8 cellular contexts compared by ENCODE assay signal in genomic region chr3:196941846-196942225, GRCh38. TPM values are rescaled to one million over a fixed set of nuclear protein-coding genes. Genes with fewer than 3 reads are reported as not detected.
DNase-seq lines count a peak whose midpoint lies in the region; ATAC-seq, FAIRE-seq and TF ChIP-seq lines count a peak whose summit lies in the region.

No MANE protein-coding gene starts in this region.

- FAIRE-seq in GM19239 (lab: Jason Lieb, UNC) = peak; percentile 21

- peaks cover 5% of the 10 kb centered on the region for H3K36me3 ChIP-seq in BJ (ENCODE audit: control insufficient read depth, insufficient read depth, low read length)
- peaks cover 37% of the 10 kb centered on the region for H3K36me3 ChIP-seq in left ventricle myocardium inferior
- H3K36me3 ChIP-seq in sigmoid colon = peaks cover 9 to 28% (median 17%) of the 10 kb centered on the region in 4 donors

- peak; percentile 22 for ATAC-seq in HG03442 (IDR thresholded peaks at IDR 0.05; ENCODE audit: unreplicated experiment)

- intact Hi-C loops in left ventricle myocardium inferior (cut with micrococcal nuclease) (no loop called here), sigmoid colon (cut with DNase I) (loop anchor here (1.0 to 10.0 kb wide), 6 partner anchors 28 to 373 kb away; partner anchors contain the start of genes CEP19, FBXO45, PIGX and SENP5)

- no peak for DNase-seq in BJ (ENCODE audit: low read depth)
- DNase-seq in GM19239 (ENCODE audit: insufficient read length, low spot score) = no peak
- DNase-seq in SIG-M5 treated with dmso at 0.1 percent for 504 hours (lab: John Stamatoyannopoulos, UW; ENCODE audit: unreplicated experiment) = peak; percentile 63
- peak; percentile 75 for DNase-seq in activated naive CD4-positive, alpha-beta T cell treated with anti-CD3 and anti-CD28 coated beads, Interleukin-2, amount 50 U/mL, for 16 hours
- DNase-seq in left ventricle myocardium inferior = peak; percentile 30
- no peak for DNase-seq in sigmoid colon
- no peak for DNase-seq in globus pallidus (ENCODE audit: low spot score)

- H3K27ac ChIP-seq in left ventricle myocardium inferior (replicated peaks) = peak overlapping the region; percentile 90
- H3K27ac ChIP-seq in sigmoid colon = peak overlapping the region; percentile 86 to 94 (median 94)

- POLR2A ChIA-PET in BJ (lab: Charles Lee) = no interaction called here

- H3K4me1 ChIP-seq in left ventricle myocardium inferior (peaks cover 47% of the 10 kb centered on the region), sigmoid colon (peaks cover 0 to 37% (median 25%) of the 10 kb centered on the region in 4 donors)

- no peak for TF ChIP-seq EP300 in sigmoid colon (IDR thresholded peaks at IDR 0.05)

- no peaks in the 10 kb centered on the region for H3K27me3 ChIP-seq in BJ (ENCODE audit: control insufficient read depth, insufficient read depth, low read length)
- no peaks in the 10 kb centered on the region for H3K27me3 ChIP-seq in left ventricle myocardium inferior (ENCODE audit: low read depth)
- no peaks in the 10 kb centered on the region for H3K27me3 ChIP-seq in sigmoid colon

- WGBS in sigmoid colon, 2 donors = 0 to 1% methylated on average over 28 of the region's 28 CpGs

- peak overlapping the region; percentile 54 for H3K4me3 ChIP-seq in BJ (ENCODE audit: low read depth, low read length)
- peak overlapping the region; percentile 91 for H3K4me3 ChIP-seq in left ventricle myocardium inferior
- peak overlapping the region; percentile 84 to 100 (median 98) for H3K4me3 ChIP-seq in sigmoid colon

- TF ChIP-seq POLR2A in sigmoid colon (IDR thresholded peaks at IDR 0.05) = no peak

- CTCF ChIA-PET in BJ (lab: Yijun Ruan, JAX) = interaction anchor here (0.9 to 1.7 kb wide), 10 partner anchors 11 to 332 kb away, joined by 3 to 4 read pairs (median 3); partner anchors contain the start of gene PIGZ

- no peak for TF ChIP-seq CTCF in BJ (IDR thresholded peaks at IDR 0.05; ENCODE audit: insufficient read depth, low read depth, low read length)
- no peak for TF ChIP-seq CTCF in left ventricle myocardium inferior (IDR thresholded peaks at IDR 0.05; ENCODE audit: borderline replicate concordance)
- TF ChIP-seq CTCF in sigmoid colon (IDR thresholded peaks at IDR 0.05) = no peak

- H3K9me3 ChIP-seq in left ventricle myocardium inferior (replicated peaks) (no peaks in the 10 kb centered on the region), sigmoid colon (no peaks in the 10 kb centered on the region)

RNA-seq across cellular contexts. Expression of gene NCBP2, which starts 0.5 kb away (rescaled TPM):
- polyA plus RNA-seq in BJ (2011; rRNA removed) = 39.9 and 58.6 TPM in 2 replicates
- polyA minus RNA-seq in BJ (2011; rRNA and poly(A)+ RNA removed) = 18.5 and 21.8 TPM in 2 replicates
- total RNA-seq in left ventricle myocardium inferior = 36.9 TPM
- total RNA-seq in sigmoid colon = 10 to 100 TPM; 35.7 to 44.9 (median 41.7) TPM
- polyA plus RNA-seq in sigmoid colon = 10 to 100 TPM; 54.1 to 60.7 (median 54.7) TPM

RNA-seq across cellular contexts. Expression of gene PIGZ, which starts 26.8 kb away (rescaled TPM):
- 3.8 and 7.0 TPM in 2 replicates for polyA plus RNA-seq in BJ (2011; rRNA removed)
- polyA minus RNA-seq in BJ (2011; rRNA and poly(A)+ RNA removed) = 2.3 TPM in 2 replicates
- total RNA-seq in left ventricle myocardium inferior = 3.7 TPM
- 10 to 100 TPM in 2 of 4 donors, 1 to 10 TPM in 2; 8.6 to 26.3 (median 10.5) TPM for total RNA-seq in sigmoid colon
- 10 to 100 TPM; 23.4 to 60.8 (median 42.0) TPM for polyA plus RNA-seq in sigmoid colon

Comparison
In these comparisons a context has a peak if more than half of its experiments do, and no peak if none do; other contexts are left out.
1. DNase-seq: peak in SIG-M5 treated with dmso at 0.1 percent for 504 hours (single experiment), activated naive CD4-positive, alpha-beta T cell treated with anti-CD3 and anti-CD28 coated beads, Interleukin-2, amount 50 U/mL, for 16 hours (single experiment) and left ventricle myocardium inferior (single experiment); none in BJ (single experiment), GM19239 (single experiment), sigmoid colon (single experiment) and globus pallidus (single experiment).
2. Peak in every context shown above with its lines, with median percentiles within 50 percentile points of each other: H3K4me3 ChIP-seq.